25 cellular contexts compared by ENCODE assay signal in genomic region chr13:37667631-37668161, GRCh38.
DNase-seq lines count a peak whose midpoint lies in the region; ATAC-seq, FAIRE-seq and TF ChIP-seq lines count a peak whose summit lies in the region.
"Had no signal": no experiment of that assay in that cellular context is flagged by ENCODE, and none has a peak within 500 bp of the region (broad histone marks: within the 10 kb centered on the region; RNA-seq: fewer than 3 reads in every experiment).

No MANE protein-coding gene starts in this region.

- no peak for FAIRE-seq in small intestine (lab: Jason Lieb, UNC)
- FAIRE-seq: GM12891, GM19239 had no signal

- no peak overlapping the region for H3K4me3 Mint-ChIP-seq in osteocyte (ENCODE audit: unreplicated experiment)
- H3K4me3 Mint-ChIP-seq: CD4-positive, alpha-beta T cell had no signal

- H3K9me3 Mint-ChIP-seq in osteocyte (ENCODE audit: unreplicated experiment): peaks cover 5% of the 10 kb centered on the region
- H3K9me3 Mint-ChIP-seq: CD4-positive, alpha-beta T cell had no signal

- H3K9me3 ChIP-seq in A673 (ENCODE audit: low read depth, low read length, poor library complexity, severe bottlenecking): no peaks in the 10 kb centered on the region
- H3K9me3 ChIP-seq in GM23248 (ENCODE audit: low read depth): no peaks in the 10 kb centered on the region
- H3K9me3 ChIP-seq in adipocyte (ENCODE audit: control insufficient read depth, low read length): no peaks in the 10 kb centered on the region
- no peaks in the 10 kb centered on the region for H3K9me3 ChIP-seq in small intestine (ENCODE audit: control insufficient read depth, low read depth)
- H3K9me3 ChIP-seq: Caco-2 had no signal

- H3K79me2 ChIP-seq in GM23248 (ENCODE audit: insufficient read depth): no peaks in the 10 kb centered on the region

- WGBS in GM23248 (ENCODE audit: low coverage in 1 of 2, low lambda C conversion rate in 2 of 2, missing lambda C conversion rate in 2 of 2), 2 experiments: 3 to 5% methylated on average over 4 of the region's 4 CpGs
- 55 to 64% (median 60%) methylated on average over 4 of the region's 4 CpGs for WGBS in small intestine, 3 donors

- ATAC-seq in GM19452 (IDR thresholded peaks at IDR 0.05; ENCODE audit: unreplicated experiment): no peak

- TF ChIP-seq CTCF in A673 (conservative IDR thresholded peaks at IDR 0.05; ENCODE audit: low read depth, low read length) (no peak), osteocyte (IDR thresholded peaks at IDR 0.05) (no peak)

- no peak overlapping the region for H3K9ac ChIP-seq in GM23248
- H3K9ac ChIP-seq in adipocyte (ENCODE audit: low read length): no peak overlapping the region

- in situ Hi-C loops in GM23248 (cut with MboI): no loop called here

- H4K20me1 ChIP-seq in GM23248 (ENCODE audit: insufficient read depth): no peaks in the 10 kb centered on the region

- peaks cover 45% of the 10 kb centered on the region for H3K4me1 Mint-ChIP-seq in osteocyte (ENCODE audit: unreplicated experiment)

- H3K27ac Mint-ChIP-seq in osteocyte (ENCODE audit: unreplicated experiment): peak overlapping the region; percentile 66
- H3K27ac Mint-ChIP-seq: CD4-positive, alpha-beta T cell had no signal

- H3K36me3 Mint-ChIP-seq in osteocyte (ENCODE audit: unreplicated experiment): no peaks in the 10 kb centered on the region

- no peaks in the 10 kb centered on the region for H3K27me3 Mint-ChIP-seq in osteocyte (ENCODE audit: unreplicated experiment)
- H3K27me3 Mint-ChIP-seq: CD4-positive, alpha-beta T cell had no signal

- H2AFZ ChIP-seq in GM23248: 0 out of 2 replicates have a peak overlapping the region, but pooled peaks have one; percentile 15

- intact Hi-C loops in A673 (cut with micrococcal nuclease; ENCODE audit: unreplicated experiment): no loop called here

- H3K4me1 ChIP-seq in A673 (ENCODE audit: insufficient read depth, low read length, poor library complexity, severe bottlenecking) (peaks cover 21% of the 10 kb centered on the region), GM23248 (ENCODE audit: insufficient read depth) (peaks cover 10% of the 10 kb centered on the region), adipocyte (ENCODE audit: control insufficient read depth, insufficient read depth, low read length) (peaks cover 4% of the 10 kb centered on the region), small intestine (ENCODE audit: control insufficient read depth in 2 of 2, insufficient read depth in 1 of 2, low read depth in 1 of 2, low read length in 1 of 2) (no peaks in the 10 kb centered on the region)
- H3K4me1 ChIP-seq: Caco-2 had no signal

- H3K27ac ChIP-seq in A673 (ENCODE audit: low read depth, low read length, poor library complexity, severe bottlenecking): no peak overlapping the region
- no peak overlapping the region for H3K27ac ChIP-seq in GM23248
- H3K27ac ChIP-seq in small intestine (ENCODE audit: low read depth in 1 of 2, low read length in 1 of 2): no peak overlapping the region

- H3K4me2 ChIP-seq in GM23248 (ENCODE audit: unreplicated experiment): no peak overlapping the region

- H3K36me3 ChIP-seq in A673 (ENCODE audit: insufficient read depth, low read length, poor library complexity, severe bottlenecking) (peaks cover 4% of the 10 kb centered on the region), GM23248 (ENCODE audit: low read depth) (no peaks in the 10 kb centered on the region; the same call in 1 of the 2 replicates), adipocyte (ENCODE audit: control insufficient read depth, insufficient read depth, low read length, severe bottlenecking) (no peaks in the 10 kb centered on the region), small intestine (ENCODE audit: control insufficient read depth in 2 of 2, insufficient read depth in 2 of 2, low read length in 2 of 2) (no peaks in the 10 kb centered on the region)

- H3K4me3 ChIP-seq in A673 (ENCODE audit: low read depth, low read length, poor library complexity, severe bottlenecking): no peak overlapping the region
- H3K4me3 ChIP-seq in GM23248: no peak overlapping the region
- H3K4me3 ChIP-seq in adipocyte (ENCODE audit: low read length): no peak overlapping the region
- no peak overlapping the region for H3K4me3 ChIP-seq in small intestine (ENCODE audit: low read depth in 1 of 2, low read length in 2 of 2)

- H3K9me2 ChIP-seq in GM23248 (ENCODE audit: insufficient read depth): no peaks in the 10 kb centered on the region

- no peaks in the 10 kb centered on the region for H3K27me3 ChIP-seq in A673 (replicated peaks; ENCODE audit: insufficient read depth, low read depth, low read length, poor library complexity)
- no peaks in the 10 kb centered on the region for H3K27me3 ChIP-seq in GM23248 (replicated peaks; ENCODE audit: insufficient read depth)
- H3K27me3 ChIP-seq in adipocyte (replicated peaks; ENCODE audit: control insufficient read depth, insufficient read depth, low read length): no peaks in the 10 kb centered on the region
- no peaks in the 10 kb centered on the region for H3K27me3 ChIP-seq in small intestine (ENCODE audit: control insufficient read depth in 2 of 2, insufficient read depth in 2 of 2, low read length in 2 of 2)

- H3F3A ChIP-seq in GM23248 (ENCODE audit: insufficient read depth): peaks cover 16% of the 10 kb centered on the region; the same call in 1 of the 2 replicates

- no TSS peak for BruUV-seq in A673 (replicated peaks; lab: Mats Ljungman, UMichigan)

- POLR2A ChIA-PET in A673 (lab: Charles Lee; ENCODE audit: low non-redundant PET): no interaction called here

- DNase-seq in A673 (ENCODE audit: low spot score) (peak; percentile 70), GM23248 (peak; percentile 46), adipocyte (ENCODE audit: low read depth) (peak; percentile 14), osteocyte (ENCODE audit: extremely low spot score, unreplicated experiment) (no peak), middle frontal gyrus (ENCODE audit: extremely low spot score, low spot score) (no peak), germinal center (ENCODE audit: low spot score) (no peak), small intestine (no peak)
- DNase-seq: 8988T; Caco-2; CD4-positive, alpha-beta T cell; GF-D8; GOT3; Kasumi-1; MM.1S; NCI-H1092; NCI-H1436 treated with DMSO at 0.1 percent for 48 hours; NCI-H2029 treated with DMSO at 0.1 percent for 48 hours; NCI-H2171; NCI-H446 treated with DMSO at 0.1 percent for 48 hours; NCI-H69; NK-92 treated with Interleukin-12 subunit alpha and Interleukin-12 subunit beta, amount 100 ng/mL, for 24 hours; SHP77 had no signal

- CTCF ChIA-PET in A673 (lab: Charles Lee): no interaction called here

Comparison
In these comparisons a context has a peak if more than half of its experiments do, and no peak if none do; other contexts are left out.
1. DNase-seq: peak in A673 (single experiment), GM23248 (single experiment) and adipocyte (single experiment); none in osteocyte (single experiment), middle frontal gyrus (single experiment), germinal center (single experiment) and small intestine (single experiment).